In the genomic region with DNA sequence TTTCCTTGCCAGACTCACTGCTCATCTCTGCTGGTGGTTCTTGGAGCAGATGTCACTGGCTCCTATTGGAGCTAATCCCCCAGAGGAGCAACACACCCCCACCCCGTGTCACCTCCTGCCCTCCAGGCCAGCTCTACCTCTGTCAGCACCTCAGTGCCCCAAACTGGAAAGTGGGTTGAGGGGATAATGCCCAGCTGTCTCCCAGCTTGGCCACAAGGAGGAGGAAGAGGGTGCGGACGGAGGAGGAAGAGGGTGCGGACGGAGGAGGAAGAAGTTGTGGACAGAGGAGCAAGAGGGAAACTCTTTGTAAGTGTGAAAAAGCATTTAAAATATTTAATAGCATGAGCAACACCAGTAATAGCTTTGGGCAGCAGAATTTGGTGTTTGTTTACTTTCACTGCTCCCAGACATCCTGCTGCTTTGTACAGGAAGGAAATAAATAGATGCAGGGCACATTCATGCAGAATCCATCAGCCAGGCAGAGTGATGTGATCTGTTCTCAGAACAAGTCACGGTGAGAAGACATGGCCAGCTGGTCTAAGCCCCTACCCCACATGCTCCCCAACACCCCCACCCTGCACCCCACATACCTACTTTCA, we compare ENCODE assay signal across 22 cellular contexts.
DNase-seq lines count a peak whose midpoint lies in the region; ATAC-seq and TF ChIP-seq lines count a peak whose summit lies in the region.
"Had no signal": no experiment of that assay in that cellular context is flagged by ENCODE, and none has a peak within 500 bp of the region (broad histone marks: within the 10 kb centered on the region; RNA-seq: fewer than 3 reads in every experiment).

No MANE protein-coding gene starts in this region.

- no peaks in the 10 kb centered on the region for H3K27me3 ChIP-seq in upper lobe of right lung
- H3K27me3 ChIP-seq: thyroid gland had no signal

- H3K27ac Mint-ChIP-seq in endothelial cell (ENCODE audit: unreplicated experiment) = peak overlapping the region; percentile 27
- no peak overlapping the region for H3K27ac Mint-ChIP-seq in stimulated activated naive B cell treated with anti-CD40 and anti-IgM and Interleukin-4, amounts not matched to agents 10 μg/mL and 1 μg/mL and 100 μg/mL, for 72 hours
- H3K27ac Mint-ChIP-seq: CD4-positive, alpha-beta memory T cell; natural killer cell treated with Interleukin-12 subunit alpha and Interleukin-12 subunit beta and Interleukin-15 and Interleukin-18, amount 100 ng/mL, for 72 hours; T-helper 1 cell treated with Interleukin-12 subunit alpha and Interleukin-12 subunit beta and Interleukin-4 antibody, amounts not matched to agents 30 μg/mL and 1 μg/mL, for 36 hours had no signal

- H3K4me3 Mint-ChIP-seq in endothelial cell (ENCODE audit: unreplicated experiment) = no peak overlapping the region
- H3K4me3 Mint-ChIP-seq in stimulated activated naive B cell treated with anti-CD40 and anti-IgM and Interleukin-4, amounts not matched to agents 10 μg/mL and 1 μg/mL and 100 μg/mL, for 72 hours = no peak overlapping the region
- H3K4me3 Mint-ChIP-seq: CD4-positive, alpha-beta memory T cell; natural killer cell treated with Interleukin-12 subunit alpha and Interleukin-12 subunit beta and Interleukin-15 and Interleukin-18, amount 100 ng/mL, for 72 hours; T-helper 1 cell treated with Interleukin-12 subunit alpha and Interleukin-12 subunit beta and Interleukin-4 antibody, amounts not matched to agents 30 μg/mL and 1 μg/mL, for 36 hours had no signal

- no peak overlapping the region for H3K4me3 ChIP-seq in upper lobe of right lung
- H3K4me3 ChIP-seq: prostate gland, thyroid gland had no signal

- H3K4me1 ChIP-seq in upper lobe of right lung = peaks cover 4% of the 10 kb centered on the region
- H3K4me1 ChIP-seq: prostate gland had no signal

- TF ChIP-seq CTCF in endothelial cell (IDR thresholded peaks at IDR 0.05; ENCODE audit: unreplicated experiment) (peak; percentile 33), upper lobe of right lung (IDR thresholded peaks at IDR 0.05) (peak; percentile 16)

- intact Hi-C loops in upper lobe of right lung (cut with DNase I) = no loop called here

- H3K9me3 Mint-ChIP-seq in endothelial cell (ENCODE audit: unreplicated experiment) = no peaks in the 10 kb centered on the region
- no peaks in the 10 kb centered on the region for H3K9me3 Mint-ChIP-seq in stimulated activated naive B cell treated with anti-CD40 and anti-IgM and Interleukin-4, amounts not matched to agents 10 μg/mL and 1 μg/mL and 100 μg/mL, for 72 hours
- H3K9me3 Mint-ChIP-seq: CD4-positive, alpha-beta memory T cell; natural killer cell treated with Interleukin-12 subunit alpha and Interleukin-12 subunit beta and Interleukin-15 and Interleukin-18, amount 100 ng/mL, for 72 hours; T-helper 1 cell treated with Interleukin-12 subunit alpha and Interleukin-12 subunit beta and Interleukin-4 antibody, amounts not matched to agents 30 μg/mL and 1 μg/mL, for 36 hours had no signal

- H3K27ac ChIP-seq in upper lobe of right lung = no peak overlapping the region
- H3K27ac ChIP-seq: prostate gland, thyroid gland had no signal

- peak; percentile 70 for DNase-seq in NCI-H82 (lab: John Stamatoyannopoulos, UW)
- no peak for DNase-seq in NCI-H82 treated with DMSO at 0.1 percent for 48 hours (lab: John Stamatoyannopoulos, UW; ENCODE audit: unreplicated experiment)
- DNase-seq in UCSD-AML1 (lab: John Stamatoyannopoulos, UW; ENCODE audit: unreplicated experiment) = peak; percentile 35
- peak; percentile 16 for DNase-seq in endothelial cell (ENCODE audit: low spot score)
- no peak for DNase-seq in upper lobe of right lung
- no peak for DNase-seq in stimulated activated naive B cell treated with anti-CD40 and anti-IgM and Interleukin-4, amounts not matched to agents 10 μg/mL and 1 μg/mL and 100 μg/mL, for 72 hours
- DNase-seq in GF-D8 (lab: John Stamatoyannopoulos, UW) = no peak
- DNase-seq in NCI-H2029 (lab: John Stamatoyannopoulos, UW) = no peak
- DNase-seq: 8988T; activated CD4-positive, CD25-positive, alpha-beta regulatory T cell treated with anti-CD3 and anti-CD28 coated beads, Interleukin-2, amount 50 U/mL, for 72 hours; activated CD8-positive, alpha-beta memory T cell treated with anti-CD3 and anti-CD28 coated beads, Interleukin-2, amount 50 U/mL, for 48 hours; activated naive CD4-positive, alpha-beta T cell treated with Interleukin-2 at 50 U/mL for 16 hours; aorta; CD4-positive, alpha-beta memory T cell; mammary epithelial cell; NCI-H187; NCI-H510A; thyroid gland had no signal

- H3K27me3 Mint-ChIP-seq in endothelial cell (ENCODE audit: unreplicated experiment) = peaks cover 3% of the 10 kb centered on the region
- peaks cover 0 to 12% of the 10 kb centered on the region in 2 donors for H3K27me3 Mint-ChIP-seq in stimulated activated naive B cell treated with anti-CD40 and anti-IgM and Interleukin-4, amounts not matched to agents 10 μg/mL and 1 μg/mL and 100 μg/mL, for 72 hours

- H3K36me3 ChIP-seq in upper lobe of right lung = no peaks in the 10 kb centered on the region
- H3K36me3 ChIP-seq: prostate gland, thyroid gland had no signal

- peak; percentile 33 for ATAC-seq in upper lobe of right lung
- ATAC-seq in stimulated activated naive B cell treated with anti-CD40 and anti-IgM and Interleukin-4, amounts not matched to agents 10 μg/mL and 1 μg/mL and 100 μg/mL, for 72 hours (replicated peaks) = no peak
- ATAC-seq: Right ventricle myocardium inferior had no signal

- H3K36me3 Mint-ChIP-seq in endothelial cell (ENCODE audit: low read depth, unreplicated experiment) = no peaks in the 10 kb centered on the region
- H3K36me3 Mint-ChIP-seq in stimulated activated naive B cell treated with anti-CD40 and anti-IgM and Interleukin-4, amounts not matched to agents 10 μg/mL and 1 μg/mL and 100 μg/mL, for 72 hours = no peaks in the 10 kb centered on the region
- H3K36me3 Mint-ChIP-seq: CD4-positive, alpha-beta memory T cell; natural killer cell treated with Interleukin-12 subunit alpha and Interleukin-12 subunit beta and Interleukin-15 and Interleukin-18, amount 100 ng/mL, for 72 hours had no signal

- H3K9me3 ChIP-seq in upper lobe of right lung = no peaks in the 10 kb centered on the region
- H3K9me3 ChIP-seq: prostate gland, thyroid gland had no signal

- peaks cover 52% of the 10 kb centered on the region for H3K4me1 Mint-ChIP-seq in endothelial cell (ENCODE audit: unreplicated experiment)
- no peaks in the 10 kb centered on the region for H3K4me1 Mint-ChIP-seq in stimulated activated naive B cell treated with anti-CD40 and anti-IgM and Interleukin-4, amounts not matched to agents 10 μg/mL and 1 μg/mL and 100 μg/mL, for 72 hours

Comparison
In these comparisons a context has a peak if more than half of its experiments do, and no peak if none do; other contexts are left out.
1. DNase-seq: peak in NCI-H82 (single experiment), UCSD-AML1 (single experiment) and endothelial cell (single experiment); none in NCI-H82 treated with DMSO at 0.1 percent for 48 hours (single experiment), upper lobe of right lung (single experiment), stimulated activated naive B cell treated with anti-CD40 and anti-IgM and Interleukin-4, amounts not matched to agents 10 μg/mL and 1 μg/mL and 100 μg/mL, for 72 hours (single experiment), GF-D8 (single experiment) and NCI-H2029 (single experiment).